Comparison of ENCODE assay signal across 14 cellular contexts in the genomic region with DNA sequence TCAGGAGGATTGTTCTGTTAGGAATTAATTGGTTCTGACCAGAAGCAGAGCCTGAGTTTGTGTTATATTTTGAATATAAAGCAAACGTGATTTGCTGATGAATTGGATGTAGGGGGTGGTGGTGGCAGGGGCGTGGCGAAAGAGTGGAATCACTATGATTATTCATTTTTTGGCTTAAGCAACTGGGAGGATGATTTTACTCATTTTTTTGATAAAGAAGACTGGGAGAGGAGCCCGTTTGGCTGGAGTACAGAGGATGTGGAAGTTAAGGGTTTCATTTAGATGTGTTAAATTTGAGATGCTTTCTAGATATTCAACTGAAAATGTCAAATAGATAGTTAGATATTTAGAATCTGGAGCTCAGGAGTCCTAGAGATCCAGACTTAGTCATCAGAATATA.
"Had no signal": no experiment of that assay in that cellular context is flagged by ENCODE, and none has a peak within 500 bp of the region (broad histone marks: within the 10 kb centered on the region; RNA-seq: fewer than 3 reads in every experiment).

No MANE protein-coding gene starts in this region.

- DNase-seq: activated CD4-positive, alpha-beta T cell treated with anti-CD3 and anti-CD28 coated beads, Interleukin-2, amount 50 U/mL, for 1 hour; activated CD4-positive, CD25-positive, alpha-beta regulatory T cell treated with anti-CD3 and anti-CD28 coated beads, Interleukin-2, amount 50 U/mL, for 72 hours; activated naive CD8-positive, alpha-beta T cell treated with anti-CD3 and anti-CD28 coated beads, Interleukin-2, amount 10 ng/mL, durations not matched to agents 7 days and 5 days; brain microvascular endothelial cell; colonic mucosa; nephron progenitor cell; occipital lobe; SJCRH30; stimulated activated CD4-positive, alpha-beta T cell treated with anti-CD3 and anti-CD28 coated beads, Interleukin-2, amount 100 ng/mL, for 24 hours; stimulated activated naive CD8-positive, alpha-beta T cell treated with anti-CD3 and anti-CD28 coated beads, Interleukin-15, amount 100 ng/mL, for 72 hours; testis had no signal

- H3K27ac Mint-ChIP-seq: activated naive CD8-positive, alpha-beta T cell treated with anti-CD3 and anti-CD28 coated beads, Interleukin-2, amount 10 ng/mL, durations not matched to agents 7 days and 5 days; nephron progenitor cell; T-helper 1 cell treated with Interleukin-12 subunit alpha and Interleukin-12 subunit beta and Interleukin-4 antibody, amounts not matched to agents 30 μg/mL and 1 μg/mL, for 36 hours; type B pancreatic cell had no signal

- ATAC-seq: stimulated activated naive CD8-positive, alpha-beta T cell treated with anti-CD3 and anti-CD28 coated beads, Interleukin-15, amount 100 ng/mL, for 72 hours had no signal

- H3K36me3 Mint-ChIP-seq: type B pancreatic cell had no signal

- H3K4me3 Mint-ChIP-seq: activated naive CD8-positive, alpha-beta T cell treated with anti-CD3 and anti-CD28 coated beads, Interleukin-2, amount 10 ng/mL, durations not matched to agents 7 days and 5 days; central memory CD8-positive, alpha-beta T cell; nephron progenitor cell; stimulated activated naive CD8-positive, alpha-beta T cell treated with anti-CD3 and anti-CD28 coated beads, Interleukin-15, amount 100 ng/mL, for 72 hours; T-helper 1 cell treated with Interleukin-12 subunit alpha and Interleukin-12 subunit beta and Interleukin-4 antibody, amounts not matched to agents 30 μg/mL and 1 μg/mL, for 36 hours; type B pancreatic cell had no signal

- H3K9me3 Mint-ChIP-seq: activated naive CD8-positive, alpha-beta T cell treated with anti-CD3 and anti-CD28 coated beads, Interleukin-2, amount 10 ng/mL, durations not matched to agents 7 days and 5 days; central memory CD8-positive, alpha-beta T cell; nephron progenitor cell; stimulated activated naive CD8-positive, alpha-beta T cell treated with anti-CD3 and anti-CD28 coated beads, Interleukin-15, amount 100 ng/mL, for 72 hours; T-helper 1 cell treated with Interleukin-12 subunit alpha and Interleukin-12 subunit beta and Interleukin-4 antibody, amounts not matched to agents 30 μg/mL and 1 μg/mL, for 36 hours; type B pancreatic cell had no signal

- H3K4me1 Mint-ChIP-seq: central memory CD8-positive, alpha-beta T cell; nephron progenitor cell had no signal

- H3K27me3 Mint-ChIP-seq: activated naive CD8-positive, alpha-beta T cell treated with anti-CD3 and anti-CD28 coated beads, Interleukin-2, amount 10 ng/mL, durations not matched to agents 7 days and 5 days; stimulated activated naive CD8-positive, alpha-beta T cell treated with anti-CD3 and anti-CD28 coated beads, Interleukin-15, amount 100 ng/mL, for 72 hours had no signal
